Comparison of ENCODE assay signal across 16 cellular contexts in the genomic region with DNA sequence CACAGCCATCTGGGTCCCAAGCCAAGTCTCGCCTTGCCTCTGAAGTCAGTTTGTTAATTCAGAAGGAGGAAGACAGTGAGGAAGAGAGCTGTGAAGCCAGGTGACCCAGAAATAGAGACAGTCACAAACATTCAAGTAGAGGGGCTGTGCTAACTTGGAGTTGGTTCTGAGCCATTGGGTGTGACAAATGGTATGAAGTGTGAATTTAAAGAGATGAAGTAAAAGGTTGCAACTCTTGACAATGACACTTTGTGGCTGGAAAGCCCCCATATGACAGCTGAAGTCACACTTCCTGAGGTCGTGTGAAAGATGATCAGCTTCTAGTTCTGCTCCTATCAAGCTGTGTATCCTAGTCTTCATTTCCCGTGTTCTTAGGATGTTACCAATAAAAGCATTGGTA.
DNase-seq lines count a peak whose midpoint lies in the region; ATAC-seq and TF ChIP-seq lines count a peak whose summit lies in the region.
"Had no signal": no experiment of that assay in that cellular context is flagged by ENCODE, and none has a peak within 500 bp of the region (broad histone marks: within the 10 kb centered on the region; RNA-seq: fewer than 3 reads in every experiment).

No MANE protein-coding gene starts in this region.

- H2BK12ac ChIP-seq in neuronal stem cell (ENCODE audit: low read length), result no peak overlapping the region

- H3K4me1 ChIP-seq in left ventricle myocardium inferior (peaks cover 7% of the 10 kb centered on the region), spleen (peaks cover 0 to 10% (median 0%) of the 10 kb centered on the region in 6 donors), neuronal stem cell (ENCODE audit: control insufficient read depth in 2 of 2, insufficient read depth in 1 of 2, low read depth in 1 of 2, low read length in 2 of 2) (peaks cover 0 to 14% of the 10 kb centered on the region in 2 donors)

- no peak overlapping the region for H3K9ac ChIP-seq in neuronal stem cell (ENCODE audit: low read depth, low read length, poor library complexity)
- H3K9ac ChIP-seq: BLaER1 treated with 17β-estradiol and CSF1 and Interleukin-3, amounts not matched to agents 10 nM and 100 nM had no signal

- in situ Hi-C loops in KBM-7 (cut with MboI; ENCODE audit: low pct_unique_long_range_greater_than_20kb, low sequenced_read_pairs), result no loop called here

- no peaks in the 10 kb centered on the region for H3K79me1 ChIP-seq in neuronal stem cell (ENCODE audit: low read depth, low read length)

- intact Hi-C loops in left ventricle myocardium inferior (cut with micrococcal nuclease), result no loop called here
- intact Hi-C loops in spleen (cut with DNase I; ENCODE audit: low total_unique reads), result no loop called here

- DNase-seq in KBM-7 (peak; percentile 23), left ventricle myocardium inferior (no peak), putamen (ENCODE audit: low spot score) (no peak), spleen (no peak), neuronal stem cell (ENCODE audit: low spot score) (no peak)
- DNase-seq: activated CD4-positive, alpha-beta T cell treated with anti-CD3 and anti-CD28 coated beads for 48 hours; activated naive CD4-positive, alpha-beta T cell treated with anti-CD3 and anti-CD28 coated beads for 36 hours; cortex of kidney; foreskin fibroblast; kidney glomerular epithelial cell; stimulated activated naive B cell treated with anti-CD40 and anti-IgM and Interleukin-4, amounts not matched to agents 10 μg/mL and 1 μg/mL and 100 μg/mL, for 72 hours had no signal

- H3K14ac ChIP-seq in neuronal stem cell (ENCODE audit: low read length), result no peak overlapping the region

- H3K27me3 ChIP-seq in left ventricle myocardium inferior (ENCODE audit: low read depth) (peaks cover 21% of the 10 kb centered on the region), spleen (replicated peaks in 1 of 7) (no peaks in the 10 kb centered on the region), neuronal stem cell (ENCODE audit: control insufficient read depth in 3 of 3, insufficient read depth in 3 of 3, low read depth in 1 of 3, low read length in 3 of 3) (peaks cover 0 to 2% (median 0%) of the 10 kb centered on the region in 3 experiments)
- H3K27me3 ChIP-seq: BLaER1 treated with 17β-estradiol and CSF1 and Interleukin-3, amounts not matched to agents 10 nM and 100 nM; neutrophil had no signal

- TF ChIP-seq POLR2A in spleen (IDR thresholded peaks at IDR 0.05), result no peak

- H3K18ac ChIP-seq in neuronal stem cell (ENCODE audit: low read length), result no peak overlapping the region

- H2BK5ac ChIP-seq in neuronal stem cell (ENCODE audit: low read length), result no peak overlapping the region

- H3K36me3 ChIP-seq in left ventricle myocardium inferior (no peaks in the 10 kb centered on the region), spleen (no peaks in the 10 kb centered on the region), neuronal stem cell (replicated peaks in 1 of 2; ENCODE audit: control insufficient read depth in 2 of 2, insufficient read depth in 2 of 2, low read length in 2 of 2) (no peaks in the 10 kb centered on the region)
- H3K36me3 ChIP-seq: BLaER1 treated with 17β-estradiol and CSF1 and Interleukin-3, amounts not matched to agents 10 nM and 100 nM; neutrophil had no signal

- no peak overlapping the region for H2AFZ ChIP-seq in neuronal stem cell (ENCODE audit: low read length)

- no peak overlapping the region for H2BK15ac ChIP-seq in neuronal stem cell (ENCODE audit: low read length)

- H3K4ac ChIP-seq in neuronal stem cell (ENCODE audit: low read length), result no peak overlapping the region

- no peak overlapping the region for H3K23ac ChIP-seq in neuronal stem cell (ENCODE audit: low read depth, low read length, poor library complexity)

- no peak overlapping the region for H4K8ac ChIP-seq in neuronal stem cell (ENCODE audit: low read depth, low read length)

- H2BK120ac ChIP-seq in neuronal stem cell (ENCODE audit: low read depth, low read length), result no peak overlapping the region

- H3K4me3 ChIP-seq in left ventricle myocardium inferior (no peak overlapping the region), spleen (no peak overlapping the region), neuronal stem cell (ENCODE audit: low read length in 2 of 2) (no peak overlapping the region)
- H3K4me3 ChIP-seq: BLaER1 treated with 17β-estradiol and CSF1 and Interleukin-3, amounts not matched to agents 10 nM and 100 nM had no signal

- peaks cover 4% of the 10 kb centered on the region for H3K9me3 ChIP-seq in left ventricle myocardium inferior (replicated peaks)
- peaks cover 0 to 4% (median 0%) of the 10 kb centered on the region in 8 donors for H3K9me3 ChIP-seq in spleen
- no peaks in the 10 kb centered on the region for H3K9me3 ChIP-seq in neuronal stem cell (replicated peaks in 1 of 2; ENCODE audit: control insufficient read depth in 2 of 2, insufficient read depth in 1 of 2, low read depth in 1 of 2, low read length in 2 of 2)
- H3K9me3 ChIP-seq: neutrophil had no signal

- H2AK5ac ChIP-seq in neuronal stem cell (ENCODE audit: low read depth, low read length), result no peak overlapping the region

- WGBS in spleen, 5 donors, result 39 to 50% (median 43%) methylated on average over 3 of the region's 3 CpGs
- no CpG with 5 or more reads among the region's 3 CpGs for WGBS in neuronal stem cell (ENCODE audit: extremely low coverage in 2 of 2, insufficient read length in 2 of 2, insufficient replicate concordance in 1 of 2), 2 donors

- ATAC-seq in GM18502 (IDR thresholded peaks at IDR 0.05; ENCODE audit: poor library complexity, unreplicated experiment) (peak; percentile 83), GM19468 (IDR thresholded peaks at IDR 0.05; ENCODE audit: extremely low read depth, unreplicated experiment) (peak; percentile 76), HG02938 (IDR thresholded peaks at IDR 0.05; ENCODE audit: unreplicated experiment) (peak; percentile 81)

- H4K91ac ChIP-seq in neuronal stem cell (ENCODE audit: low read depth, low read length, poor library complexity), result no peak overlapping the region

- H3K27ac ChIP-seq in left ventricle myocardium inferior (replicated peaks) (no peak overlapping the region), spleen (peak overlapping the region in 1 of 8 donors; percentile 27), neuronal stem cell (replicated peaks; ENCODE audit: low read length) (no peak overlapping the region)
- H3K27ac ChIP-seq: BLaER1 treated with 17β-estradiol and CSF1 and Interleukin-3, amounts not matched to agents 10 nM and 100 nM; neutrophil had no signal

- no peak overlapping the region for H3K4me2 ChIP-seq in neuronal stem cell (ENCODE audit: insufficient read depth, low read length, poor library complexity, severe bottlenecking)

- TF ChIP-seq CTCF in left ventricle myocardium inferior (IDR thresholded peaks at IDR 0.05; ENCODE audit: borderline replicate concordance) (no peak), spleen (IDR thresholded peaks at IDR 0.05 in 8 of 11, conservative IDR thresholded peaks at IDR 0.05 in 3 of 11) (no peak)
